8 cellular contexts compared by ENCODE assay signal in genomic region chrX:88024022-88024421, GRCh38.
"Had no signal": no experiment of that assay in that cellular context is flagged by ENCODE, and none has a peak within 500 bp of the region (broad histone marks: within the 10 kb centered on the region; RNA-seq: fewer than 3 reads in every experiment).

No MANE protein-coding gene starts in this region.

- DNase-seq: GM23248, GOT3, H9, HCEC 1CT, KBM-7 had no signal

- H2AFZ ChIP-seq: GM23248 had no signal

- H3K9ac ChIP-seq: GM23248, KMS-11 had no signal

- FAIRE-seq: H54, HTR-8/SVneo had no signal

- H3K4me3 ChIP-seq: GM23248 had no signal

- H3K27ac ChIP-seq: GM23248, KMS-11 had no signal

- H3K4me2 ChIP-seq: KMS-11 had no signal
